1 cellular context compared by ENCODE assay signal in genomic region chr2:96111823-96112500, GRCh38.
TF ChIP-seq lines count a peak whose summit lies in the region.

No MANE protein-coding gene starts in this region.

TF ChIP-seq in HepG2, 621 proteins besides CTCF, POLR2A, EP300 and RAD21:
- TF ChIP-seq PCBP2 (optimal IDR thresholded peaks at IDR 0.05; ENCODE audit: low read depth, low read length, poor library complexity, severe bottlenecking) (no peak), SP140L (CRISPR knock-in tag; IDR thresholded peaks at IDR 0.05; ENCODE audit: borderline replicate concordance) (no peak), DPF2 (CRISPR knock-in tag; IDR thresholded peaks at IDR 0.05; ENCODE audit: borderline replicate concordance, low read depth) (no peak), CENPT (CRISPR knock-in tag; IDR thresholded peaks at IDR 0.05; ENCODE audit: low read depth) (no peak), SKIL (CRISPR knock-in tag; IDR thresholded peaks at IDR 0.05; ENCODE audit: borderline replicate concordance) (no peak), NONO (IDR thresholded peaks at IDR 0.05) (no peak), NONO (CRISPR knock-in tag; conservative IDR thresholded peaks at IDR 0.05) (no peak), PAX8 (CRISPR knock-in tag; IDR thresholded peaks at IDR 0.05; ENCODE audit: borderline replicate concordance) (no peak), THAP11 (CRISPR knock-in tag; IDR thresholded peaks at IDR 0.05) (no peak), ZNF383 (CRISPR knock-in tag; IDR thresholded peaks at IDR 0.05; ENCODE audit: borderline replicate concordance) (no peak)
